ENCODE assay signal across 1 cellular context in genomic region chr9:81628897-81629296, GRCh38.
TF ChIP-seq lines count a peak whose summit lies in the region.

No MANE protein-coding gene starts in this region.

TF ChIP-seq in HepG2, 621 proteins besides CTCF, POLR2A, EP300 and RAD21 (continued from another document):
- TF ChIP-seq ZNF800 (CRISPR knock-in tag; IDR thresholded peaks at IDR 0.05) (no peak), MBNL3 (CRISPR knock-in tag; conservative IDR thresholded peaks at IDR 0.05) (no peak), ZFP36 (IDR thresholded peaks at IDR 0.05; ENCODE audit: borderline replicate concordance, low read depth, low read length, partially characterized antibody) (no peak), ZNF432 (CRISPR knock-in tag; IDR thresholded peaks at IDR 0.05; ENCODE audit: borderline replicate concordance) (no peak), ZNF12 (CRISPR knock-in tag; IDR thresholded peaks at IDR 0.05) (peak; percentile 67; the same call in 1 of the 2 replicates), RBM39 (IDR thresholded peaks at IDR 0.05; ENCODE audit: low read depth, low read length, poor library complexity, severe bottlenecking) (no peak), ZFP1 (CRISPR knock-in tag; IDR thresholded peaks at IDR 0.05) (peak; percentile 73; the same call in 1 of the 2 replicates), BHLHE40 (IDR thresholded peaks at IDR 0.05; ENCODE audit: low read length) (no peak), ZNF44 (CRISPR knock-in tag; IDR thresholded peaks at IDR 0.05) (no peak), ZNF83 (CRISPR knock-in tag; IDR thresholded peaks at IDR 0.05; ENCODE audit: borderline replicate concordance) (no peak), ZNF326 (CRISPR knock-in tag; IDR thresholded peaks at IDR 0.05; ENCODE audit: borderline replicate concordance) (no peak), CHD4 (IDR thresholded peaks at IDR 0.05; ENCODE audit: borderline replicate concordance, low read length) (no peak), FOXA3 (CRISPR knock-in tag; IDR thresholded peaks at IDR 0.05) (peak; percentile 76), ZNF761 (CRISPR knock-in tag; conservative IDR thresholded peaks at IDR 0.05) (no peak)
